In the genomic region with DNA sequence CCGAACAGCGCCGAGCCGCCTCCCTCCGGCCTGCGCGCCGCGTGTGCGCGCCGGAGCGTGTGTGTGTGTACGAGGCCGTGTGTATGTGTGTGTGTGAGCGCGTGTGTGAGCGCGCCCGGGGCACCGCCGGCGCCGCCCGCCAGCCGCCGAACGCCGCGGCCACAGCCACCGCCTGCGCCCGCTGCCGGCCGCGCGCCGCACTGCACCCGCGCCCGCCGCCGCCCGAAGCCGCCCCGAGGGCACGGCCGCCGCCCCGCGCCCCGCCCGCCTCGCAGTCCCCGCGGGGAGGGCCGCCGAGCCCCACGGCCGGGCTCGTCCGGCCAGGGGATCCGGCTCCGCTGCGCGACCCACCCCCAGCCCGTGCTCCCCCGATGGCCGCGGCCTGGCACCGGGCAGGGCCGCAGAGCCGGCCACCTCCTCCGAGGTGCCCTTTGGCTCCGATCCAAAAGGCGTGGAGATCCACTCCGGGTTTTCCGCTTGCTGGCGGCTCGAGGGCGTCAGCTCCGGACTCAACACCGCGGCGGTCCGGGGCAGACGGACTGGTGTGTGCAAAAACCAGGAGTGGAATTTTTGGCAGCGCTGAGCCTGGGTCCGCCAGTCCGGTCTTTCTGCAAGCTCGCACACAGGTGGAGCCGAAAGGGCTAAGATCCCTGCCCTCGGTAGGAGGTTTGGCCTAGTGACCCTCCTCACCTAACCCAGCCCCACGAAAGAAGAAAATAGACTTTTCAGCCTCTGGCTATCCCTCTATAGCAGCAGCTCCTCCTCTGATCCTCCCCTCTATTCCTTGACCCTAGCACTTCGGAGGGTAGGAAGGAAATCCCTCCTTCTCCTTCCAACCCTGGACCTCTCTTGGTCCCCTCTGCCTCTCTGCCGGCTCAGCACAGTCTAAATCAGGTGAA, we compare ENCODE assay signal across 1 cellular context.
TF ChIP-seq lines count a peak whose summit lies in the region.

A gene with protein sequence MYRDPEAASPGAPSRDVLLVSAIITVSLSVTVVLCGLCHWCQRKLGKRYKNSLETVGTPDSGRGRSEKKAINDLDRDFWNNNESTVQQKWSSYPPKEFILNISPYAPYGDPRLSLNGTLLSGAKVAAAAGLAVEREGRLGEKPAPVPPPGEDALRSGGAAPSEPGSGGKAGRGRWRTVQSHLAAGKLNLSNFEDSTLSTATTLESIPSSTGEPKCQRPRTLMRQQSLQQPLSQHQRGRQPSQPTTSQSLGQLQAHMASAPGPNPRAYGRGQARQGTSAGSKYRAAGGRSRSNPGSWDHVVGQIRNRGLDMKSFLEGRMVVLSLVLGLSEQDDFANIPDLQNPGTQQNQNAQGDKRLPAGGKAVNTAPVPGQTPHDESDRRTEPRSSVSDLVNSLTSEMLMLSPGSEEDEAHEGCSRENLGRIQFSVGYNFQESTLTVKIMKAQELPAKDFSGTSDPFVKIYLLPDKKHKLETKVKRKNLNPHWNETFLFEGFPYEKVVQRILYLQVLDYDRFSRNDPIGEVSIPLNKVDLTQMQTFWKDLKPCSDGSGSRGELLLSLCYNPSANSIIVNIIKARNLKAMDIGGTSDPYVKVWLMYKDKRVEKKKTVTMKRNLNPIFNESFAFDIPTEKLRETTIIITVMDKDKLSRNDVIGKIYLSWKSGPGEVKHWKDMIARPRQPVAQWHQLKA (minus strand): TSS at position 47 of the 899 bp plus-strand sequence. CDS start 256 bp downstream, outside the sequence.

TF ChIP-seq in HEK293, 187 proteins besides CTCF, POLR2A, EP300 and RAD21 (continued from another document and continues in another):
- TF ChIP-seq, protein P1, sequence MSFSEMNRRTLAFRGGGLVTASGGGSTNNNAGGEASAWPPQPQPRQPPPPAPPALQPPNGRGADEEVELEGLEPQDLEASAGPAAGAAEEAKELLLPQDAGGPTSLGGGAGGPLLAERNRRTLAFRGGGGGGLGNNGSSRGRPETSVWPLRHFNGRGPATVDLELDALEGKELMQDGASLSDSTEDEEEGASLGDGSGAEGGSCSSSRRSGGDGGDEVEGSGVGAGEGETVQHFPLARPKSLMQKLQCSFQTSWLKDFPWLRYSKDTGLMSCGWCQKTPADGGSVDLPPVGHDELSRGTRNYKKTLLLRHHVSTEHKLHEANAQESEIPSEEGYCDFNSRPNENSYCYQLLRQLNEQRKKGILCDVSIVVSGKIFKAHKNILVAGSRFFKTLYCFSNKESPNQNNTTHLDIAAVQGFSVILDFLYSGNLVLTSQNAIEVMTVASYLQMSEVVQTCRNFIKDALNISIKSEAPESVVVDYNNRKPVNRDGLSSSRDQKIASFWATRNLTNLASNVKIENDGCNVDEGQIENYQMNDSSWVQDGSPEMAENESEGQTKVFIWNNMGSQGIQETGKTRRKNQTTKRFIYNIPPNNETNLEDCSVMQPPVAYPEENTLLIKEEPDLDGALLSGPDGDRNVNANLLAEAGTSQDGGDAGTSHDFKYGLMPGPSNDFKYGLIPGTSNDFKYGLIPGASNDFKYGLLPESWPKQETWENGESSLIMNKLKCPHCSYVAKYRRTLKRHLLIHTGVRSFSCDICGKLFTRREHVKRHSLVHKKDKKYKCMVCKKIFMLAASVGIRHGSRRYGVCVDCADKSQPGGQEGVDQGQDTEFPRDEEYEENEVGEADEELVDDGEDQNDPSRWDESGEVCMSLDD (tag by site-specific recombination; IDR thresholded peaks at IDR 0.05): no peak
- TF ChIP-seq ZBTB8A (tag by site-specific recombination; IDR thresholded peaks at IDR 0.05) (peak; percentile 90), ZNF350 (tag by site-specific recombination; IDR thresholded peaks at IDR 0.05) (no peak), KLF8 (tag by site-specific recombination; IDR thresholded peaks at IDR 0.05) (peak; percentile 98), ZNF311 (tag by site-specific recombination; IDR thresholded peaks at IDR 0.05; ENCODE audit: borderline replicate concordance) (no peak), HOXC10 (CRISPR knock-in tag; IDR thresholded peaks at IDR 0.05) (no peak), KLF7 (tag by site-specific recombination; IDR thresholded peaks at IDR 0.05; ENCODE audit: borderline replicate concordance) (peak; percentile 97), ZFP69B (tag by site-specific recombination; IDR thresholded peaks at IDR 0.05) (no peak), GLI4 (tag by site-specific recombination; IDR thresholded peaks at IDR 0.05) (0 out of 2 replicates have a peak, but pooled peaks have one; percentile 45), YY1 (tag by site-specific recombination; IDR thresholded peaks at IDR 0.05) (peak; percentile 55; the same call in 1 of the 2 replicates), SALL2 (tag by site-specific recombination; IDR thresholded peaks at IDR 0.05; ENCODE audit: borderline replicate concordance) (0 out of 2 replicates have a peak, but pooled peaks have one; percentile 73), ZNF324 (tag by site-specific recombination; IDR thresholded peaks at IDR 0.05) (peak; percentile 54; the same call in 1 of the 2 replicates), ZNF501 (tag by site-specific recombination; IDR thresholded peaks at IDR 0.05) (0 out of 2 replicates have a peak, but pooled peaks have one; percentile 60), ZNF426 (tag by site-specific recombination; IDR thresholded peaks at IDR 0.05) (no peak), SP3 (tag by site-specific recombination; IDR thresholded peaks at IDR 0.05) (peak; percentile 71), EGR2 (tag by site-specific recombination; IDR thresholded peaks at IDR 0.05; ENCODE audit: low read depth) (no peak), KLF1 (tag by site-specific recombination; IDR thresholded peaks at IDR 0.05) (peak; percentile 72), ZNF621 (tag by site-specific recombination; IDR thresholded peaks at IDR 0.05) (no peak), ZSCAN30 (tag by site-specific recombination; IDR thresholded peaks at IDR 0.05) (peak; percentile 37; the same call in 1 of the 2 replicates), SP7 (tag by site-specific recombination; IDR thresholded peaks at IDR 0.05) (peak; percentile 77), ZEB2 (tag by site-specific recombination; IDR thresholded peaks at IDR 0.05) (peak; percentile 88), ZNF23 (tag by site-specific recombination; IDR thresholded peaks at IDR 0.05; ENCODE audit: borderline replicate concordance) (no peak), ZBTB48 (tag by site-specific recombination; IDR thresholded peaks at IDR 0.05) (0 out of 2 replicates have a peak, but pooled peaks have one; percentile 29)
- TF ChIP-seq, protein P2, sequence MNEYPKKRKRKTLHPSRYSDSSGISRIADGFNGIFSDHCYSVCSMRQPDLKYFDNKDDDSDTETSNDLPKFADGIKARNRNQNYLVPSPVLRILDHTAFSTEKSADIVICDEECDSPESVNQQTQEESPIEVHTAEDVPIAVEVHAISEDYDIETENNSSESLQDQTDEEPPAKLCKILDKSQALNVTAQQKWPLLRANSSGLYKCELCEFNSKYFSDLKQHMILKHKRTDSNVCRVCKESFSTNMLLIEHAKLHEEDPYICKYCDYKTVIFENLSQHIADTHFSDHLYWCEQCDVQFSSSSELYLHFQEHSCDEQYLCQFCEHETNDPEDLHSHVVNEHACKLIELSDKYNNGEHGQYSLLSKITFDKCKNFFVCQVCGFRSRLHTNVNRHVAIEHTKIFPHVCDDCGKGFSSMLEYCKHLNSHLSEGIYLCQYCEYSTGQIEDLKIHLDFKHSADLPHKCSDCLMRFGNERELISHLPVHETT (tag by site-specific recombination; IDR thresholded peaks at IDR 0.05): peak; percentile 51; the same call in 1 of the 2 replicates
- TF ChIP-seq, protein P3, sequence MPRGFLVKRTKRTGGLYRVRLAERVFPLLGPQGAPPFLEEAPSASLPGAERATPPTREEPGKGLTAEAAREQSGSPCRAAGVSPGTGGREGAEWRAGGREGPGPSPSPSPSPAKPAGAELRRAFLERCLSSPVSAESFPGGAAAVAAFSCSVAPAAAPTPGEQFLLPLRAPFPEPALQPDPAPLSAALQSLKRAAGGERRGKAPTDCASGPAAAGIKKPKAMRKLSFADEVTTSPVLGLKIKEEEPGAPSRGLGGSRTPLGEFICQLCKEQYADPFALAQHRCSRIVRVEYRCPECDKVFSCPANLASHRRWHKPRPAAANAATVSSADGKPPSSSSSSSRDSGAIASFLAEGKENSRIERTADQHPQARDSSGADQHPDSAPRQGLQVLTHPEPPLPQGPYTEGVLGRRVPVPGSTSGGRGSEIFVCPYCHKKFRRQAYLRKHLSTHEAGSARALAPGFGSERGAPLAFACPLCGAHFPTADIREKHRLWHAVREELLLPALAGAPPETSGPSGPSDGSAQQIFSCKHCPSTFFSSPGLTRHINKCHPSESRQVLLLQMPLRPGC (tag by site-specific recombination; IDR thresholded peaks at IDR 0.05): 0 out of 2 replicates have a peak, but pooled peaks have one; percentile 38
- TF ChIP-seq, protein P4, sequence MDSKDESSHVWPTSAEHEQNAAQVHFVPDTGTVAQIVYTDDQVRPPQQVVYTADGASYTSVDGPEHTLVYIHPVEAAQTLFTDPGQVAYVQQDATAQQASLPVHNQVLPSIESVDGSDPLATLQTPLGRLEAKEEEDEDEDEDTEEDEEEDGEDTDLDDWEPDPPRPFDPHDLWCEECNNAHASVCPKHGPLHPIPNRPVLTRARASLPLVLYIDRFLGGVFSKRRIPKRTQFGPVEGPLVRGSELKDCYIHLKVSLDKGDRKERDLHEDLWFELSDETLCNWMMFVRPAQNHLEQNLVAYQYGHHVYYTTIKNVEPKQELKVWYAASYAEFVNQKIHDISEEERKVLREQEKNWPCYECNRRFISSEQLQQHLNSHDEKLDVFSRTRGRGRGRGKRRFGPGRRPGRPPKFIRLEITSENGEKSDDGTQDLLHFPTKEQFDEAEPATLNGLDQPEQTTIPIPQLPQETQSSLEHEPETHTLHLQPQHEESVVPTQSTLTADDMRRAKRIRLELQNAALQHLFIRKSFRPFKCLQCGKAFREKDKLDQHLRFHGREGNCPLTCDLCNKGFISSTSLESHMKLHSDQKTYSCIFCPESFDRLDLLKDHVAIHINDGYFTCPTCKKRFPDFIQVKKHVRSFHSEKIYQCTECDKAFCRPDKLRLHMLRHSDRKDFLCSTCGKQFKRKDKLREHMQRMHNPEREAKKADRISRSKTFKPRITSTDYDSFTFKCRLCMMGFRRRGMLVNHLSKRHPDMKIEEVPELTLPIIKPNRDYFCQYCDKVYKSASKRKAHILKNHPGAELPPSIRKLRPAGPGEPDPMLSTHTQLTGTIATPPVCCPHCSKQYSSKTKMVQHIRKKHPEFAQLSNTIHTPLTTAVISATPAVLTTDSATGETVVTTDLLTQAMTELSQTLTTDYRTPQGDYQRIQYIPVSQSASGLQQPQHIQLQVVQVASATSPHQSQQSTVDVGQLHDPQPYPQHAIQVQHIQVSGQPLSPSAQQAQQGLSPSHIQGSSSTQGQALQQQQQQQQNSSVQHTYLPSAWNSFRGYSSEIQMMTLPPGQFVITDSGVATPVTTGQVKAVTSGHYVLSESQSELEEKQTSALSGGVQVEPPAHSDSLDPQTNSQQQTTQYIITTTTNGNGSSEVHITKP (tag by site-specific recombination; IDR thresholded peaks at IDR 0.05): 0 out of 2 replicates have a peak, but pooled peaks have one; percentile 38
- TF ChIP-seq, protein P5, sequence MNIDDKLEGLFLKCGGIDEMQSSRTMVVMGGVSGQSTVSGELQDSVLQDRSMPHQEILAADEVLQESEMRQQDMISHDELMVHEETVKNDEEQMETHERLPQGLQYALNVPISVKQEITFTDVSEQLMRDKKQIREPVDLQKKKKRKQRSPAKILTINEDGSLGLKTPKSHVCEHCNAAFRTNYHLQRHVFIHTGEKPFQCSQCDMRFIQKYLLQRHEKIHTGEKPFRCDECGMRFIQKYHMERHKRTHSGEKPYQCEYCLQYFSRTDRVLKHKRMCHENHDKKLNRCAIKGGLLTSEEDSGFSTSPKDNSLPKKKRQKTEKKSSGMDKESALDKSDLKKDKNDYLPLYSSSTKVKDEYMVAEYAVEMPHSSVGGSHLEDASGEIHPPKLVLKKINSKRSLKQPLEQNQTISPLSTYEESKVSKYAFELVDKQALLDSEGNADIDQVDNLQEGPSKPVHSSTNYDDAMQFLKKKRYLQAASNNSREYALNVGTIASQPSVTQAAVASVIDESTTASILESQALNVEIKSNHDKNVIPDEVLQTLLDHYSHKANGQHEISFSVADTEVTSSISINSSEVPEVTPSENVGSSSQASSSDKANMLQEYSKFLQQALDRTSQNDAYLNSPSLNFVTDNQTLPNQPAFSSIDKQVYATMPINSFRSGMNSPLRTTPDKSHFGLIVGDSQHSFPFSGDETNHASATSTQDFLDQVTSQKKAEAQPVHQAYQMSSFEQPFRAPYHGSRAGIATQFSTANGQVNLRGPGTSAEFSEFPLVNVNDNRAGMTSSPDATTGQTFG (tag by site-specific recombination; IDR thresholded peaks at IDR 0.05; ENCODE audit: borderline replicate concordance): peak; percentile 83
- TF ChIP-seq, protein P6, sequence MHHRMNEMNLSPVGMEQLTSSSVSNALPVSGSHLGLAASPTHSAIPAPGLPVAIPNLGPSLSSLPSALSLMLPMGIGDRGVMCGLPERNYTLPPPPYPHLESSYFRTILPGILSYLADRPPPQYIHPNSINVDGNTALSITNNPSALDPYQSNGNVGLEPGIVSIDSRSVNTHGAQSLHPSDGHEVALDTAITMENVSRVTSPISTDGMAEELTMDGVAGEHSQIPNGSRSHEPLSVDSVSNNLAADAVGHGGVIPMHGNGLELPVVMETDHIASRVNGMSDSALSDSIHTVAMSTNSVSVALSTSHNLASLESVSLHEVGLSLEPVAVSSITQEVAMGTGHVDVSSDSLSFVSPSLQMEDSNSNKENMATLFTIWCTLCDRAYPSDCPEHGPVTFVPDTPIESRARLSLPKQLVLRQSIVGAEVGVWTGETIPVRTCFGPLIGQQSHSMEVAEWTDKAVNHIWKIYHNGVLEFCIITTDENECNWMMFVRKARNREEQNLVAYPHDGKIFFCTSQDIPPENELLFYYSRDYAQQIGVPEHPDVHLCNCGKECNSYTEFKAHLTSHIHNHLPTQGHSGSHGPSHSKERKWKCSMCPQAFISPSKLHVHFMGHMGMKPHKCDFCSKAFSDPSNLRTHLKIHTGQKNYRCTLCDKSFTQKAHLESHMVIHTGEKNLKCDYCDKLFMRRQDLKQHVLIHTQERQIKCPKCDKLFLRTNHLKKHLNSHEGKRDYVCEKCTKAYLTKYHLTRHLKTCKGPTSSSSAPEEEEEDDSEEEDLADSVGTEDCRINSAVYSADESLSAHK (tag by site-specific recombination; IDR thresholded peaks at IDR 0.05): peak; percentile 35; the same call in 1 of the 2 replicates
- TF ChIP-seq, protein P7, sequence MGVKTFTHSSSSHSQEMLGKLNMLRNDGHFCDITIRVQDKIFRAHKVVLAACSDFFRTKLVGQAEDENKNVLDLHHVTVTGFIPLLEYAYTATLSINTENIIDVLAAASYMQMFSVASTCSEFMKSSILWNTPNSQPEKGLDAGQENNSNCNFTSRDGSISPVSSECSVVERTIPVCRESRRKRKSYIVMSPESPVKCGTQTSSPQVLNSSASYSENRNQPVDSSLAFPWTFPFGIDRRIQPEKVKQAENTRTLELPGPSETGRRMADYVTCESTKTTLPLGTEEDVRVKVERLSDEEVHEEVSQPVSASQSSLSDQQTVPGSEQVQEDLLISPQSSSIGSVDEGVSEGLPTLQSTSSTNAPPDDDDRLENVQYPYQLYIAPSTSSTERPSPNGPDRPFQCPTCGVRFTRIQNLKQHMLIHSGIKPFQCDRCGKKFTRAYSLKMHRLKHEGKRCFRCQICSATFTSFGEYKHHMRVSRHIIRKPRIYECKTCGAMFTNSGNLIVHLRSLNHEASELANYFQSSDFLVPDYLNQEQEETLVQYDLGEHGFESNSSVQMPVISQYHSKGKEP (tag by site-specific recombination; IDR thresholded peaks at IDR 0.05): peak; percentile 46; the same call in 1 of the 2 replicates
- TF ChIP-seq, protein P8, sequence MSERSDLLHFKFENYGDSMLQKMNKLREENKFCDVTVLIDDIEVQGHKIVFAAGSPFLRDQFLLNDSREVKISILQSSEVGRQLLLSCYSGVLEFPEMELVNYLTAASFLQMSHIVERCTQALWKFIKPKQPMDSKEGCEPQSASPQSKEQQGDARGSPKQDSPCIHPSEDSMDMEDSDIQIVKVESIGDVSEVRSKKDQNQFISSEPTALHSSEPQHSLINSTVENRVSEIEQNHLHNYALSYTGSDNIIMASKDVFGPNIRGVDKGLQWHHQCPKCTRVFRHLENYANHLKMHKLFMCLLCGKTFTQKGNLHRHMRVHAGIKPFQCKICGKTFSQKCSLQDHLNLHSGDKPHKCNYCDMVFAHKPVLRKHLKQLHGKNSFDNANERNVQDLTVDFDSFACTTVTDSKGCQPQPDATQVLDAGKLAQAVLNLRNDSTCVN (tag by site-specific recombination; optimal IDR thresholded peaks at IDR 0.05): peak; percentile 80
